Comparison of ENCODE assay signal across 12 cellular contexts in genomic region chr7:76424413-76425111, GRCh38. TPM values are rescaled to one million over a fixed set of nuclear protein-coding genes. Genes with fewer than 3 reads are reported as not detected.
DNase-seq lines count a peak whose midpoint lies in the region; ATAC-seq and TF ChIP-seq lines count a peak whose summit lies in the region.
"Had no signal": no experiment of that assay in that cellular context is flagged by ENCODE, and none has a peak within 500 bp of the region (broad histone marks: within the 10 kb centered on the region; RNA-seq: fewer than 3 reads in every experiment).

Gene ZP3, plus strand, starts transcription at chr7:76424950. Its CDS starts 15 bp downstream, at chr7:76424965.

- H3K4me3 Mint-ChIP-seq in effector memory CD8-positive, alpha-beta T cell: no peak within 1 kb of the TSS
- H3K4me3 Mint-ChIP-seq: CD4-positive, CD25-positive, alpha-beta regulatory T cell had no signal

- H3K27ac Mint-ChIP-seq in effector memory CD8-positive, alpha-beta T cell: peak within 1 kb of the TSS in 1 of 2 donors; percentile 44

- H2AFZ ChIP-seq in KMS-11 (ENCODE audit: low read depth): peak within 1 kb of the TSS; percentile 5; the same call in 1 of the 2 replicates

- peaks cover 7 to 13% of the 10 kb centered on the region in 2 donors for H3K4me1 Mint-ChIP-seq in effector memory CD8-positive, alpha-beta T cell (ENCODE audit: low read depth in 2 of 2)
- H3K4me1 Mint-ChIP-seq: CD4-positive, CD25-positive, alpha-beta regulatory T cell had no signal

- no peaks in the 10 kb centered on the region for H4K20me1 ChIP-seq in KMS-11 (ENCODE audit: insufficient read depth)

- no peak for TF ChIP-seq CTCF in KMS-11 (conservative IDR thresholded peaks at IDR 0.05; ENCODE audit: low read depth, low read length)
- no peak for TF ChIP-seq CTCF in uterus (IDR thresholded peaks at IDR 0.05)

- H3K79me2 ChIP-seq in KMS-11 (ENCODE audit: insufficient read depth, low read depth): no peaks in the 10 kb centered on the region

- H3K4me3 ChIP-seq in KMS-11 (IDR thresholded peaks at IDR 0.05; ENCODE audit: insufficient read depth, low read depth, low read length) (no peak within 1 kb of the TSS), uterus (no peak within 1 kb of the TSS)
- H3K4me3 ChIP-seq: upper lobe of left lung had no signal

- peak within 1 kb of the TSS; percentile 66 for H3K4me2 ChIP-seq in KMS-11

- H3K4me1 ChIP-seq in KMS-11 (ENCODE audit: low read depth, poor library complexity, severe bottlenecking): peaks cover 52% of the 10 kb centered on the region
- no peaks in the 10 kb centered on the region for H3K4me1 ChIP-seq in uterus

- ATAC-seq in GM19023 (IDR thresholded peaks at IDR 0.05; ENCODE audit: unreplicated experiment) (peak; percentile 75), HG03139 (IDR thresholded peaks at IDR 0.05; ENCODE audit: unreplicated experiment) (no peak)
- ATAC-seq in effector memory CD8-positive, alpha-beta T cell (replicated peaks): peak; percentile 62

- intact Hi-C loops in uterus (cut with DNase I; ENCODE audit: low total_unique reads): no loop called here

- peak within 1 kb of the TSS; percentile 19; the same call in 1 of the 2 replicates for H3K9ac ChIP-seq in KMS-11

- H3K36me3 ChIP-seq in KMS-11 (ENCODE audit: insufficient read depth): no peaks in the 10 kb centered on the region
- no peaks in the 10 kb centered on the region for H3K36me3 ChIP-seq in uterus
- H3K36me3 ChIP-seq: upper lobe of left lung had no signal

- H3K27me3 Mint-ChIP-seq in effector memory CD8-positive, alpha-beta T cell: peaks cover 9 to 40% of the 10 kb centered on the region in 2 donors

- peaks cover 2% of the 10 kb centered on the region for H3K36me3 Mint-ChIP-seq in effector memory CD8-positive, alpha-beta T cell (ENCODE audit: insufficient read depth)
- H3K36me3 Mint-ChIP-seq: CD4-positive, CD25-positive, alpha-beta regulatory T cell had no signal

- no peaks in the 10 kb centered on the region for H3K9me3 ChIP-seq in uterus

- H3K27ac ChIP-seq in KMS-11: peak within 1 kb of the TSS; percentile 75
- H3K27ac ChIP-seq in uterus: no peak within 1 kb of the TSS
- H3K27ac ChIP-seq: upper lobe of left lung had no signal

- DNase-seq in A172 (ENCODE audit: low spot score): no peak
- no peak for DNase-seq in effector memory CD8-positive, alpha-beta T cell
- no peak for DNase-seq in NCI-H1048 (lab: John Stamatoyannopoulos, UW)
- no peak for DNase-seq in uterus
- no peak for DNase-seq in LoVo (ENCODE audit: low spot score)
- DNase-seq: CD4-positive, CD25-positive, alpha-beta regulatory T cell; central memory CD4-positive, alpha-beta T cell; NCI-H1694 had no signal

- no peak for TF ChIP-seq POLR2A in uterus (IDR thresholded peaks at IDR 0.05)

- no peaks in the 10 kb centered on the region for H3K9me3 Mint-ChIP-seq in effector memory CD8-positive, alpha-beta T cell

- no peaks in the 10 kb centered on the region for H3K27me3 ChIP-seq in KMS-11 (ENCODE audit: insufficient read depth, low read depth)
- no peaks in the 10 kb centered on the region for H3K27me3 ChIP-seq in uterus
- H3K27me3 ChIP-seq: upper lobe of left lung had no signal

RNA-seq across cellular contexts. Expression of gene ZP3, which starts in this region (rescaled TPM):
- total RNA-seq in A172 (2014; rRNA removed; shearing (Covaris generic)): 3.9 and 12.1 TPM in 2 replicates
- total RNA-seq in uterus: 1 to 10 TPM in 2 of 4 donors, not detected in 2; 1.9 to 5.9 TPM
